ENCODE assay signal across 9 cellular contexts in the genomic region with DNA sequence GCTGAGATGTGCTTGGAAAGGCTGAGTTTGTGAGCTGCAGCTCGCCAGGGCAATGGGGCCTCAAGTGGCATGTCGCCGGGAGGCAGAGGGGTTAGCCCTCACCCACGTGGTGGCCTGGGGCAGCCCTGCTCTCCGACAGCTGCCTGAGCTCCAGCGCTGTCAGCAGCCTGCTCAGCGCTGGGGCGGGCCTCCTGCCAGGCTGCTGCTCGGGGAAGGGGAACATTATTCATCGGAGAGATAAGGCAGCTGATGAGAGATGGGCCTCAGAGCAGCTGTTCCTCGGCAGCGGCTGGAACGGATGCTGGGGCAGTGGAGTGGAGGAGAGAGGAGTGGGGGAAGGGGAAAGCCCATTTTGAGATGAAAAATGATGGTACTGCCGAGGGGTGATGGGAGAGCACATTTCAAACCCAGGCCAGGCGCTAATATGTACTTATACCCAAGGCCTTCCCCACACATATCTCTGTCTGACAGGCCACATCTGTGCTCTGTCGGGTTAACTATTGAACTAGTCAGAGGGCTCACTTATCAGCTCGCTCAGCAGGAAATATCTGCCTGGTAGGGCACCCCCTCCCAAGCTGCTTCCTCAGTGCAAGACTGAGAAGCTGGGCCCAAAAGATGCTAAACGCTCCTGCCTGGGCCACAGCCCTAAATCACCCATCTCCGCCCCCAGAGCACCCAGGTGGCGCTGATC.
DNase-seq lines count a peak whose midpoint lies in the region; ATAC-seq and TF ChIP-seq lines count a peak whose summit lies in the region.
"Had no signal": no experiment of that assay in that cellular context is flagged by ENCODE, and none has a peak within 500 bp of the region (broad histone marks: within the 10 kb centered on the region; RNA-seq: fewer than 3 reads in every experiment).

No MANE protein-coding gene starts in this region.

- no peaks in the 10 kb centered on the region for H3K36me3 ChIP-seq in prostate gland

- no peaks in the 10 kb centered on the region for H3K27me3 ChIP-seq in prostate gland (replicated peaks; ENCODE audit: insufficient read depth)

- no peaks in the 10 kb centered on the region for H3K27me3 Mint-ChIP-seq in stimulated activated naive CD8-positive, alpha-beta T cell treated with anti-CD3 and anti-CD28 coated beads, Interleukin-15, amount 100 ng/mL, for 72 hours

- no peak overlapping the region for H3K4me3 ChIP-seq in prostate gland

- H3K9me3 ChIP-seq in prostate gland = no peaks in the 10 kb centered on the region

- no peak overlapping the region for H3K27ac ChIP-seq in prostate gland
- H3K27ac ChIP-seq: epithelial cell of prostate had no signal

- no peak for ATAC-seq in stimulated activated naive CD8-positive, alpha-beta T cell treated with anti-CD3 and anti-CD28 coated beads, Interleukin-15, amount 100 ng/mL, for 72 hours
- ATAC-seq in HG02588 (IDR thresholded peaks at IDR 0.05; ENCODE audit: unreplicated experiment) = no peak

- peaks cover 22% of the 10 kb centered on the region for H3K4me1 Mint-ChIP-seq in stimulated activated naive CD8-positive, alpha-beta T cell treated with anti-CD3 and anti-CD28 coated beads, Interleukin-15, amount 100 ng/mL, for 72 hours

- peak overlapping the region; percentile 80 to 91 for H3K27ac Mint-ChIP-seq in stimulated activated naive CD8-positive, alpha-beta T cell treated with anti-CD3 and anti-CD28 coated beads, Interleukin-15, amount 100 ng/mL, for 72 hours
- H3K27ac Mint-ChIP-seq: IgD-negative memory B cell had no signal

- no peaks in the 10 kb centered on the region for H3K4me1 ChIP-seq in prostate gland (replicated peaks)

- TF ChIP-seq CTCF in prostate gland (IDR thresholded peaks at IDR 0.05) = no peak

- no peaks in the 10 kb centered on the region for H3K9me3 Mint-ChIP-seq in stimulated activated naive CD8-positive, alpha-beta T cell treated with anti-CD3 and anti-CD28 coated beads, Interleukin-15, amount 100 ng/mL, for 72 hours
- H3K9me3 Mint-ChIP-seq: IgD-negative memory B cell had no signal

- 46% methylated on average over 18 of the region's 20 CpGs for WGBS in prostate gland

- intact Hi-C loops in prostate gland (cut with DNase I) = loop anchor here (2.0 kb wide), 1 partner anchor 78 kb away; no protein-coding TSS in a partner anchor

- DNase-seq in NCI-H1105 (lab: John Stamatoyannopoulos, UW) (peak; percentile 28), iris pigment epithelial cell (ENCODE audit: low read depth) (peak; percentile 58), DMS79 (lab: John Stamatoyannopoulos, UW) (no peak), prostate gland (ENCODE audit: low spot score) (no peak)
- peak; percentile 24 to 27 for DNase-seq in activated T-cell treated with anti-CD3 and anti-CD28 coated beads, Interleukin-2, amount 50 U/mL, for 48 hours
- peak in 1 of 2 donors; percentile 3 for DNase-seq in stimulated activated naive CD8-positive, alpha-beta T cell treated with anti-CD3 and anti-CD28 coated beads, Interleukin-15, amount 100 ng/mL, for 72 hours

- no peak for TF ChIP-seq POLR2A in prostate gland (IDR thresholded peaks at IDR 0.05)

- H3K4me3 Mint-ChIP-seq in stimulated activated naive CD8-positive, alpha-beta T cell treated with anti-CD3 and anti-CD28 coated beads, Interleukin-15, amount 100 ng/mL, for 72 hours = peak overlapping the region in 1 of 2 donors; percentile 63

Comparison
In these comparisons a context has a peak if more than half of its experiments do, and no peak if none do; other contexts are left out.
1. DNase-seq: peak in NCI-H1105 (single experiment), activated T-cell treated with anti-CD3 and anti-CD28 coated beads, Interleukin-2, amount 50 U/mL, for 48 hours (2 of 2) and iris pigment epithelial cell (single experiment); none in DMS79 (single experiment) and prostate gland (single experiment).